ENCODE assay signal across 8 cellular contexts in the genomic region with DNA sequence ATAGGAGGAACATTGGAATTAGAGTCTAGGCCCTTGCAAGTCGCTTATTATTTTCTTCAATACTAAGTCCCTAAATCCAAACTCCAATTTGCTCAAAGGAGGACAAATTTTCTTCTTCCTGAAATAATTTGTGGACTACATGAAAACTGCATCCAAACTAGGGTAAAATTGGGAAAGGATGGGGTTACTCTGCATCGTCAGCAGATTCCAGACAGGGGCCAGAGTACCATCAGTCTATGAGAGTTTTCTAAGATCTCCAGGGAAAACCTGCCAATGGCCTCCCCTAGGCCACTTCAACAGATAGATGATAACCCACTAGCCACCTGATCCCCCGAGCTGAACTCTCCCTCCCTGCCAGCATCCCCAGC. TPM values are rescaled to one million over a fixed set of nuclear protein-coding genes. Genes with fewer than 3 reads are reported as not detected.
DNase-seq lines count a peak whose midpoint lies in the region; ATAC-seq and TF ChIP-seq lines count a peak whose summit lies in the region.

No MANE protein-coding gene starts in this region.

- peak overlapping the region; percentile 54 for H3K4me3 Mint-ChIP-seq in T-helper 2 cell treated with Interferon-gamma antibody and Interleukin-4, amounts not matched to agents 5 μg/mL and 100 μg/mL, for 36 hours
- H3K4me3 Mint-ChIP-seq in activated T-helper 17 cell treated with anti-CD3 and anti-CD28 coated beads, Interleukin-2, amount 50 U/mL, for 72 hours, result peak overlapping the region; percentile 45

- WGBS in stomach, 5 donors, result 67 to 75% (median 73%) methylated on average over 3 of the region's 3 CpGs

- no peaks in the 10 kb centered on the region for H3K9me3 Mint-ChIP-seq in T-helper 2 cell treated with Interferon-gamma antibody and Interleukin-4, amounts not matched to agents 5 μg/mL and 100 μg/mL, for 36 hours
- no peaks in the 10 kb centered on the region for H3K9me3 Mint-ChIP-seq in activated T-helper 17 cell treated with anti-CD3 and anti-CD28 coated beads, Interleukin-2, amount 50 U/mL, for 72 hours

- no peak for TF ChIP-seq EP300 in stomach (IDR thresholded peaks at IDR 0.05)

- no peak for TF ChIP-seq POLR2A in stomach (IDR thresholded peaks at IDR 0.05)

- H3K27ac Mint-ChIP-seq in T-helper 2 cell treated with Interferon-gamma antibody and Interleukin-4, amounts not matched to agents 5 μg/mL and 100 μg/mL, for 36 hours, result no peak overlapping the region
- no peak overlapping the region for H3K27ac Mint-ChIP-seq in activated T-helper 17 cell treated with anti-CD3 and anti-CD28 coated beads, Interleukin-2, amount 50 U/mL, for 72 hours

- H3K4me1 ChIP-seq in stomach, result peaks cover 4 to 13% (median 8%) of the 10 kb centered on the region in 4 donors

- H3K27me3 ChIP-seq in kidney epithelial cell (ENCODE audit: control insufficient read depth, insufficient read depth, low read length), result peaks cover 38% of the 10 kb centered on the region
- peaks cover 0 to 45% (median 12%) of the 10 kb centered on the region in 3 donors for H3K27me3 ChIP-seq in stomach

- H3K27me3 Mint-ChIP-seq in T-helper 2 cell treated with Interferon-gamma antibody and Interleukin-4, amounts not matched to agents 5 μg/mL and 100 μg/mL, for 36 hours (ENCODE audit: low read depth), result peaks cover 34% of the 10 kb centered on the region
- H3K27me3 Mint-ChIP-seq in activated T-helper 17 cell treated with anti-CD3 and anti-CD28 coated beads, Interleukin-2, amount 50 U/mL, for 72 hours, result peaks cover 17% of the 10 kb centered on the region

- H3K36me3 ChIP-seq in kidney epithelial cell (ENCODE audit: control insufficient read depth, insufficient read depth, low read length) (no peaks in the 10 kb centered on the region), stomach (no peaks in the 10 kb centered on the region)

- no peak for DNase-seq in T-helper 2 cell treated with Interferon-gamma antibody and Interleukin-4, amounts not matched to agents 5 μg/mL and 100 μg/mL, for 36 hours (ENCODE audit: low spot score)
- DNase-seq in T-helper 2 cell (no peak), kidney epithelial cell (ENCODE audit: low read depth) (no peak), stomach (no peak), caudate nucleus (lab: John Stamatoyannopoulos, UW) (no peak)

- no peak for ATAC-seq in activated T-helper 17 cell treated with anti-CD3 and anti-CD28 coated beads, Interleukin-2, amount 50 U/mL, for 72 hours (replicated peaks)
- ATAC-seq in GM19324 (IDR thresholded peaks at IDR 0.05; ENCODE audit: low FRiP score, unreplicated experiment), result no peak
- no peak for ATAC-seq in HG02610 (IDR thresholded peaks at IDR 0.05; ENCODE audit: unreplicated experiment)

- intact Hi-C loops in stomach (cut with DNase I; ENCODE audit: low total_unique reads), result no loop called here

- H3K4me3 ChIP-seq in kidney epithelial cell (ENCODE audit: low read depth, low read length) (peak overlapping the region; percentile 30), stomach (peak overlapping the region; percentile 42 to 53 (median 48))

- H3K4me1 Mint-ChIP-seq in T-helper 2 cell treated with Interferon-gamma antibody and Interleukin-4, amounts not matched to agents 5 μg/mL and 100 μg/mL, for 36 hours (ENCODE audit: low read depth), result peaks cover 3% of the 10 kb centered on the region
- H3K4me1 Mint-ChIP-seq in activated T-helper 17 cell treated with anti-CD3 and anti-CD28 coated beads, Interleukin-2, amount 50 U/mL, for 72 hours, result no peaks in the 10 kb centered on the region

- no peaks in the 10 kb centered on the region for H3K9me3 ChIP-seq in stomach

- TF ChIP-seq CTCF in kidney epithelial cell (IDR thresholded peaks at IDR 0.05; ENCODE audit: insufficient read depth, low read length, poor library complexity, severe bottlenecking) (no peak), stomach (IDR thresholded peaks at IDR 0.05) (no peak)

- peak overlapping the region in 4 of 5 donors; percentile 29 to 72 (median 63) for H3K27ac ChIP-seq in stomach
- no peak overlapping the region for H3K27ac ChIP-seq in caudate nucleus (ENCODE audit: low read depth, low read length)

- no peaks in the 10 kb centered on the region for H3K36me3 Mint-ChIP-seq in T-helper 2 cell treated with Interferon-gamma antibody and Interleukin-4, amounts not matched to agents 5 μg/mL and 100 μg/mL, for 36 hours (ENCODE audit: low read depth)
- H3K36me3 Mint-ChIP-seq in activated T-helper 17 cell treated with anti-CD3 and anti-CD28 coated beads, Interleukin-2, amount 50 U/mL, for 72 hours (ENCODE audit: low read depth), result no peaks in the 10 kb centered on the region

RNA-seq across cellular contexts. Expression of a gene that starts 0.5 kb away (rescaled TPM):
- under 1 TPM in 1 of 2 donors, not detected in 1; 0.40 TPM for total RNA-seq in activated T-helper 17 cell treated with anti-CD3 and anti-CD28 coated beads, Interleukin-2, amount 50 U/mL, for 72 hours
- total RNA-seq in kidney epithelial cell (3.4 and 4.8 TPM in 2 replicates), stomach (1 to 10 TPM in 2 of 5 donors, under 1 TPM in 2, not detected in 1; 0.45 to 4.8 (median 2.2) TPM)
- 1 to 10 TPM; 1.0 to 6.0 (median 3.4) TPM for polyA plus RNA-seq in stomach

RNA-seq across cellular contexts. Expression of a gene that starts 33.0 kb away (rescaled TPM):
- total RNA-seq in activated T-helper 17 cell treated with anti-CD3 and anti-CD28 coated beads, Interleukin-2, amount 50 U/mL, for 72 hours, result not detected
- total RNA-seq in kidney epithelial cell (not detected in 2 replicates), stomach (under 1 TPM in 1 of 5 donors, not detected in 4; 0.92 TPM)
- under 1 TPM in 1 of 3 donors, not detected in 2; 0.76 TPM for polyA plus RNA-seq in stomach

RNA-seq across cellular contexts. Expression of a gene that starts 52.3 kb away (rescaled TPM):
- total RNA-seq in activated T-helper 17 cell treated with anti-CD3 and anti-CD28 coated beads, Interleukin-2, amount 50 U/mL, for 72 hours, result 1 to 10 TPM in 1 of 2 donors, under 1 TPM in 1; 0.50 to 1.2 TPM
- total RNA-seq in kidney epithelial cell (0.27 and 0.84 TPM in 2 replicates), stomach (1 to 10 TPM in 1 of 5 donors, under 1 TPM in 1, not detected in 3; 0.14 to 1.5 TPM)
- under 1 TPM; 0.06 to 0.15 (median 0.15) TPM for polyA plus RNA-seq in stomach
